1 cellular context compared by ENCODE assay signal in genomic region chr1:91744973-91745648, GRCh38.
TF ChIP-seq lines count a peak whose summit lies in the region.

No MANE protein-coding gene starts in this region.

TF ChIP-seq in WTC11, 78 proteins besides CTCF, POLR2A, EP300 and RAD21 (continued from another document):
- TF ChIP-seq, protein P1, sequence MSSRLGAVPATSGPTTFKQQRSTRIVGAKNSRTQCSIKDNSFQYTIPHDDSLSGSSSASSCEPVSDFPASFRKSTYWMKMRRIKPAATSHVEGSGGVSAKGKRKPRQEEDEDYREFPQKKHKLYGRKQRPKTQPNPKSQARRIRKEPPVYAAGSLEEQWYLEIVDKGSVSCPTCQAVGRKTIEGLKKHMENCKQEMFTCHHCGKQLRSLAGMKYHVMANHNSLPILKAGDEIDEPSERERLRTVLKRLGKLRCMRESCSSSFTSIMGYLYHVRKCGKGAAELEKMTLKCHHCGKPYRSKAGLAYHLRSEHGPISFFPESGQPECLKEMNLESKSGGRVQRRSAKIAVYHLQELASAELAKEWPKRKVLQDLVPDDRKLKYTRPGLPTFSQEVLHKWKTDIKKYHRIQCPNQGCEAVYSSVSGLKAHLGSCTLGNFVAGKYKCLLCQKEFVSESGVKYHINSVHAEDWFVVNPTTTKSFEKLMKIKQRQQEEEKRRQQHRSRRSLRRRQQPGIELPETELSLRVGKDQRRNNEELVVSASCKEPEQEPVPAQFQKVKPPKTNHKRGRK (CRISPR knock-in tag; IDR thresholded peaks at IDR 0.05; ENCODE audit: borderline replicate concordance), result no peak
- TF ChIP-seq, protein P2, sequence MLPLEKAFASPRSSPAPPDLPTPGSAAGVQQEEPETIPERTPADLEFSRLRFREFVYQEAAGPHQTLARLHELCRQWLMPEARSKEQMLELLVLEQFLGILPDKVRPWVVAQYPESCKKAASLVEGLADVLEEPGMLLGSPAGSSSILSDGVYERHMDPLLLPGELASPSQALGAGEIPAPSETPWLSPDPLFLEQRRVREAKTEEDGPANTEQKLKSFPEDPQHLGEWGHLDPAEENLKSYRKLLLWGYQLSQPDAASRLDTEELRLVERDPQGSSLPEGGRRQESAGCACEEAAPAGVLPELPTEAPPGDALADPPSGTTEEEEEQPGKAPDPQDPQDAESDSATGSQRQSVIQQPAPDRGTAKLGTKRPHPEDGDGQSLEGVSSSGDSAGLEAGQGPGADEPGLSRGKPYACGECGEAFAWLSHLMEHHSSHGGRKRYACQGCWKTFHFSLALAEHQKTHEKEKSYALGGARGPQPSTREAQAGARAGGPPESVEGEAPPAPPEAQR (CRISPR knock-in tag; IDR thresholded peaks at IDR 0.05), result no peak
- TF ChIP-seq NFE2L1 (CRISPR knock-in tag; IDR thresholded peaks at IDR 0.05) (no peak), IRF1 (CRISPR knock-in tag; IDR thresholded peaks at IDR 0.05) (no peak), FOXP1 (CRISPR knock-in tag; IDR thresholded peaks at IDR 0.05; ENCODE audit: borderline replicate concordance) (no peak), USF1 (CRISPR knock-in tag; IDR thresholded peaks at IDR 0.05) (no peak), GRHL2 (CRISPR knock-in tag; IDR thresholded peaks at IDR 0.05; ENCODE audit: insufficient replicate concordance, severe bottlenecking) (no peak)
- TF ChIP-seq, protein P3, sequence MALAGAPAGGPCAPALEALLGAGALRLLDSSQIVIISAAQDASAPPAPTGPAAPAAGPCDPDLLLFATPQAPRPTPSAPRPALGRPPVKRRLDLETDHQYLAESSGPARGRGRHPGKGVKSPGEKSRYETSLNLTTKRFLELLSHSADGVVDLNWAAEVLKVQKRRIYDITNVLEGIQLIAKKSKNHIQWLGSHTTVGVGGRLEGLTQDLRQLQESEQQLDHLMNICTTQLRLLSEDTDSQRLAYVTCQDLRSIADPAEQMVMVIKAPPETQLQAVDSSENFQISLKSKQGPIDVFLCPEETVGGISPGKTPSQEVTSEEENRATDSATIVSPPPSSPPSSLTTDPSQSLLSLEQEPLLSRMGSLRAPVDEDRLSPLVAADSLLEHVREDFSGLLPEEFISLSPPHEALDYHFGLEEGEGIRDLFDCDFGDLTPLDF (CRISPR knock-in tag; IDR thresholded peaks at IDR 0.05), result no peak
